ENCODE assay signal across 26 cellular contexts in genomic region chr17:80012751-80013741, GRCh38. TPM values are rescaled to one million over a fixed set of nuclear protein-coding genes. Genes with fewer than 3 reads are reported as not detected.
DNase-seq lines count a peak whose midpoint lies in the region; ATAC-seq, FAIRE-seq and TF ChIP-seq lines count a peak whose summit lies in the region.
"Had no signal": no experiment of that assay in that cellular context is flagged by ENCODE, and none has a peak within 500 bp of the region (broad histone marks: within the 10 kb centered on the region; RNA-seq: fewer than 3 reads in every experiment).

No MANE protein-coding gene starts in this region.

- no peak overlapping the region for H3K14ac ChIP-seq in IMR-90 (replicated peaks; ENCODE audit: low read depth, low read length)

- H3K36me3 ChIP-seq in IMR-90 (ENCODE audit: control insufficient read depth, insufficient read depth, low read length), result peaks cover 13% of the 10 kb centered on the region
- H3K36me3 ChIP-seq in HepG2 (replicated peaks in 1 of 2; ENCODE audit: control insufficient read depth in 1 of 2, insufficient read depth in 2 of 2, low read length in 2 of 2), result peaks cover 12 to 28% of the 10 kb centered on the region in 2 experiments
- H3K36me3 ChIP-seq in osteoblast (ENCODE audit: insufficient read depth, low read length), result peaks cover 7% of the 10 kb centered on the region
- H3K36me3 ChIP-seq in CD8-positive, alpha-beta T cell (ENCODE audit: insufficient read depth, low read length), result no peaks in the 10 kb centered on the region

- in situ Hi-C loops in IMR-90 (cut with MboI; ENCODE audit: low sequenced_read_pairs) (no loop called here), HepG2 (cut with HindIII; ENCODE audit: extremely low pct_ligation_motif_present, low pct_unique_long_range_greater_than_20kb) (no loop called here)

- H3K79me1 ChIP-seq in IMR-90 (ENCODE audit: low read depth in 1 of 2, low read length in 2 of 2), result peaks cover 7 to 37% of the 10 kb centered on the region in 2 experiments; a peak in 3 of 4 replicates

- no peak overlapping the region for H3K4me3 ChIP-seq in IMR-90 (ENCODE audit: insufficient read depth, low read depth, low read length)
- no peak overlapping the region for H3K4me3 ChIP-seq in HepG2 (replicated peaks in 1 of 3; ENCODE audit: insufficient read depth in 1 of 3, low read depth in 2 of 3, low read length in 3 of 3)
- no peak overlapping the region for H3K4me3 ChIP-seq in osteoblast (ENCODE audit: insufficient read depth, low read length)
- no peak overlapping the region for H3K4me3 ChIP-seq in CD8-positive, alpha-beta T cell (ENCODE audit: low read depth, low read length)
- H3K4me3 ChIP-seq: K562, MG63 had no signal

- H3K9ac ChIP-seq in IMR-90 (ENCODE audit: low read depth, low read length) (no peak overlapping the region), HepG2 (ENCODE audit: insufficient read depth, low read depth, low read length) (no peak overlapping the region)

- H3K4me1 ChIP-seq in IMR-90 (ENCODE audit: control insufficient read depth, insufficient read depth, low read length) (no peaks in the 10 kb centered on the region; the same call in 1 of the 2 replicates), HepG2 (ENCODE audit: insufficient read depth, low read length) (peaks cover 23% of the 10 kb centered on the region), osteoblast (ENCODE audit: insufficient read depth, low read length) (peaks cover 4% of the 10 kb centered on the region)
- H3K4me1 ChIP-seq in CD8-positive, alpha-beta T cell (ENCODE audit: insufficient read depth, low read length), result peaks cover 4% of the 10 kb centered on the region

- BruUV-seq in IMR-90 (replicated peaks; lab: Mats Ljungman, UMichigan) (no TSS peak), HepG2 (replicated peaks; lab: Mats Ljungman, UMichigan) (no TSS peak)

- dilution Hi-C loops in IMR-90 (cut with HindIII; ENCODE audit: low sequenced_read_pairs, unreplicated experiment), result no loop called here

- no peak overlapping the region for H2BK20ac ChIP-seq in IMR-90 (ENCODE audit: low read depth, low read length)

- H3K27ac ChIP-seq in IMR-90 (ENCODE audit: insufficient read depth, low read length) (no peak overlapping the region), HepG2 (ENCODE audit: extremely low read length, insufficient read depth, low read length) (no peak overlapping the region), osteoblast (ENCODE audit: low read depth, low read length) (no peak overlapping the region)
- H3K27ac ChIP-seq in CD8-positive, alpha-beta T cell (ENCODE audit: low read depth, low read length), result no peak overlapping the region

- H3K9me3 ChIP-seq in IMR-90 (ENCODE audit: control insufficient read depth, insufficient read depth, low read length) (peaks cover 2% of the 10 kb centered on the region; the same call in 1 of the 2 replicates), HepG2 (ENCODE audit: low read length) (no peaks in the 10 kb centered on the region), osteoblast (ENCODE audit: low read depth, low read length) (no peaks in the 10 kb centered on the region)
- H3K9me3 ChIP-seq in CD8-positive, alpha-beta T cell (ENCODE audit: low read length), result no peaks in the 10 kb centered on the region
- H3K9me3 ChIP-seq: MG63 had no signal

- no peak for TF ChIP-seq CTCF in IMR-90 (conservative IDR thresholded peaks at IDR 0.05; ENCODE audit: low read depth, low read length)
- TF ChIP-seq CTCF in HepG2 (CRISPR knock-in tag; IDR thresholded peaks at IDR 0.05), result no peak
- no peak for TF ChIP-seq CTCF in osteoblast (IDR thresholded peaks at IDR 0.05; ENCODE audit: extremely low read depth, low read depth, low read length)
- TF ChIP-seq CTCF in CD8-positive, alpha-beta T cell (IDR thresholded peaks at IDR 0.05), result no peak

- TF ChIP-seq RAD21 in IMR-90 (IDR thresholded peaks at IDR 0.05; ENCODE audit: low read length) (no peak), HepG2 (CRISPR knock-in tag; IDR thresholded peaks at IDR 0.05) (no peak)

- peaks cover 2% of the 10 kb centered on the region for H3K79me2 ChIP-seq in HepG2 (ENCODE audit: insufficient read depth, low read length)
- peaks cover 16% of the 10 kb centered on the region for H3K79me2 ChIP-seq in osteoblast (ENCODE audit: insufficient read depth, low read length)

- H3K4ac ChIP-seq in IMR-90 (ENCODE audit: low read depth, low read length), result no peak overlapping the region

- intact Hi-C loops in IMR-90 (cut with micrococcal nuclease), result no loop called here
- intact Hi-C loops in HepG2 (cut with micrococcal nuclease; ENCODE audit: unreplicated experiment), result no loop called here
- intact Hi-C loops in head of caudate nucleus (cut with DNase I), result no loop called here
- intact Hi-C loops in CD8-positive, alpha-beta T cell (cut with DNase I, micrococcal nuclease), result no loop called here

- TF ChIP-seq EP300 in HepG2 (IDR thresholded peaks at IDR 0.05; ENCODE audit: low read depth in 2 of 2, low read length in 2 of 2), result no peak
- TF ChIP-seq EP300 in HepG2 (CRISPR knock-in tag; IDR thresholded peaks at IDR 0.05; ENCODE audit: borderline replicate concordance), result no peak

- no peak overlapping the region for H2BK5ac ChIP-seq in IMR-90 (ENCODE audit: low read depth, low read length, poor library complexity, severe bottlenecking)

- H2AFZ ChIP-seq in IMR-90 (replicated peaks; ENCODE audit: low read length, poor library complexity), result peak overlapping the region; percentile 14
- H2AFZ ChIP-seq in HepG2 (ENCODE audit: low read length), result no peak overlapping the region
- H2AFZ ChIP-seq in osteoblast (ENCODE audit: low read length), result no peak overlapping the region

- no peak overlapping the region for H2AK9ac ChIP-seq in IMR-90 (replicated peaks; ENCODE audit: low read depth, low read length, poor library complexity)

- peak; percentile 62 for DNase-seq in ELF-1 (ENCODE audit: low read depth, low spot score)
- DNase-seq in IMR-90, result no peak
- DNase-seq in HepG2 (ENCODE audit: low spot score), result no peak
- DNase-seq in osteoblast (ENCODE audit: insufficient read length, low spot score, missing footprints), result peak; percentile 69
- no peak for DNase-seq in head of caudate nucleus
- DNase-seq in CD8-positive, alpha-beta T cell, result no peak
- DNase-seq in kidney tubule cell (ENCODE audit: low spot score), result no peak
- DNase-seq: AML-193; C1 segment of cervical spinal cord; Calu3; CD8-positive, alpha-beta memory T cell; DMS153; GOT3; MG63; NCI-H1048; NCI-H1436; NCI-H187 treated with DMSO at 0.1 percent for 48 hours; NCI-H2107; NCI-H510A; NCI-H748 treated with DMSO at 0.1 percent for 48 hours had no signal

- no peak overlapping the region for H3K18ac ChIP-seq in IMR-90 (ENCODE audit: low read depth, low read length)

- H4K8ac ChIP-seq in IMR-90 (ENCODE audit: low read depth in 2 of 2, low read length in 2 of 2), result no peak overlapping the region

- H4K91ac ChIP-seq in IMR-90 (ENCODE audit: insufficient read depth, low read depth, low read length), result no peak overlapping the region

- H2BK120ac ChIP-seq in IMR-90 (ENCODE audit: low read depth, low read length), result no peak overlapping the region

- H4K20me1 ChIP-seq in IMR-90 (ENCODE audit: insufficient read depth, low read length) (peaks cover 16% of the 10 kb centered on the region), HepG2 (ENCODE audit: insufficient read depth, low read length) (no peaks in the 10 kb centered on the region), osteoblast (ENCODE audit: insufficient read depth, low read length) (peaks cover 16% of the 10 kb centered on the region)

- no peak overlapping the region for H3K4me2 ChIP-seq in IMR-90 (ENCODE audit: low read depth, low read length)
- no peak overlapping the region for H3K4me2 ChIP-seq in HepG2 (ENCODE audit: low read depth, low read length)
- no peak overlapping the region for H3K4me2 ChIP-seq in osteoblast (ENCODE audit: insufficient read depth, low read length)

- H3K4me1 Mint-ChIP-seq in CD8-positive, alpha-beta T cell (ENCODE audit: low read depth), result peaks cover 5% of the 10 kb centered on the region

- no peaks in the 10 kb centered on the region for H3K27me3 Mint-ChIP-seq in CD8-positive, alpha-beta T cell (ENCODE audit: low read depth)
- H3K27me3 Mint-ChIP-seq: CD8-positive, alpha-beta memory T cell had no signal

- no peak for ATAC-seq in IMR-90 (ENCODE audit: low read depth)
- no peak for ATAC-seq in HepG2
- ATAC-seq in CD8-positive, alpha-beta T cell, result no peak
- ATAC-seq in HG03469 (IDR thresholded peaks at IDR 0.05; ENCODE audit: unreplicated experiment), result no peak
- ATAC-seq: HCT116, K562, Panc1 had no signal

- no peaks in the 10 kb centered on the region for H3K36me3 Mint-ChIP-seq in CD8-positive, alpha-beta T cell

- H3K27me3 ChIP-seq in IMR-90 (ENCODE audit: control insufficient read depth, insufficient read depth, low read length) (no peaks in the 10 kb centered on the region), HepG2 (ENCODE audit: control insufficient read depth in 1 of 2, insufficient read depth in 2 of 2, low read length in 2 of 2) (no peaks in the 10 kb centered on the region), osteoblast (ENCODE audit: insufficient read depth, low read length) (no peaks in the 10 kb centered on the region)
- H3K27me3 ChIP-seq in CD8-positive, alpha-beta T cell (ENCODE audit: insufficient read depth, low read length), result no peaks in the 10 kb centered on the region
- H3K27me3 ChIP-seq: MG63 had no signal

- FAIRE-seq in HepG2 (lab: Jason Lieb, UNC), result no peak
- FAIRE-seq: G401.6, GM12892, K562 had no signal

- no peak overlapping the region for H3K56ac ChIP-seq in IMR-90 (ENCODE audit: extremely low read depth, insufficient read depth, low read length)

- H3K4me3 Mint-ChIP-seq in CD8-positive, alpha-beta T cell, result no peak overlapping the region
- H3K4me3 Mint-ChIP-seq: CD8-positive, alpha-beta memory T cell had no signal

- 91% methylated on average over 11 of the region's 33 CpGs; no CpG with 5 or more reads in 1 of the 2 experiments for WGBS in IMR-90 (ENCODE audit: extremely low coverage in 2 of 2, insufficient read length in 1 of 2), 2 experiments
- 97% methylated on average over 31 of the region's 33 CpGs for WGBS in HepG2 (ENCODE audit: low lambda C conversion rate)

- POLR2A ChIA-PET in IMR-90 (lab: Charles Lee; ENCODE audit: unreplicated experiment) (no interaction called here), HepG2 (lab: Yijun Ruan, JAX) (interaction anchor here (1.6 kb wide), 1 partner anchor 19 kb away, joined by 3 read pairs; no protein-coding TSS in a partner anchor)
- POLR2A ChIA-PET in CD8-positive, alpha-beta T cell (lab: Charles Lee), result interaction anchor here (0.6 kb wide), 1 partner anchor 108 kb away, joined by 3 read pairs; no protein-coding TSS in a partner anchor

- CTCF ChIA-PET in IMR-90 (lab: Yijun Ruan, JAX) (no interaction called here), HepG2 (lab: Yijun Ruan, JAX; ENCODE audit: low intra/inter-chr PET ratio, low total read pairs) (no interaction called here)
- CTCF ChIA-PET in CD8-positive, alpha-beta T cell (lab: Charles Lee), result no interaction called here

- no peak overlapping the region for H2AK5ac ChIP-seq in IMR-90 (ENCODE audit: low read depth, low read length)

- no peaks in the 10 kb centered on the region for H3K9me1 ChIP-seq in IMR-90 (ENCODE audit: insufficient read depth, low read length)

- H3K9me3 Mint-ChIP-seq in CD8-positive, alpha-beta T cell, result no peaks in the 10 kb centered on the region
- H3K9me3 Mint-ChIP-seq: CD8-positive, alpha-beta memory T cell had no signal

- H3K23ac ChIP-seq in IMR-90 (ENCODE audit: low read depth, low read length), result no peak overlapping the region

- no peak overlapping the region for H2BK15ac ChIP-seq in IMR-90 (ENCODE audit: low read depth, low read length)

- H3K27ac Mint-ChIP-seq in CD8-positive, alpha-beta T cell, result no peak overlapping the region
- H3K27ac Mint-ChIP-seq: CD8-positive, alpha-beta memory T cell had no signal

- no peak for TF ChIP-seq POLR2A in IMR-90 (IDR thresholded peaks at IDR 0.05; ENCODE audit: low read depth, low read length)
- no peak for TF ChIP-seq POLR2A in HepG2 (IDR thresholded peaks at IDR 0.05; ENCODE audit: insufficient read depth in 1 of 2, low read depth in 2 of 2, low read length in 2 of 2)

- H4K5ac ChIP-seq in IMR-90 (ENCODE audit: low read depth, low read length), result no peak overlapping the region

RNA-seq across cellular contexts. Expression of gene TBC1D16, which starts 22.6 kb away (rescaled TPM):
- total RNA-seq in IMR-90 (2012; rRNA removed) (14.4 and 16.7 TPM in 2 replicates), HepG2 (2016; rRNA removed; fragmentation: Illumina TruSeq; extraction: Trizol) (24.7 and 24.9 TPM in 2 replicates), osteoblast (63.1 and 68.8 TPM in 2 replicates)
- polyA plus RNA-seq in IMR-90 (2012; rRNA removed) (9.2 and 10.1 TPM in 2 replicates), HepG2 (2011; rRNA removed) (14.9 and 18.6 TPM in 2 replicates)
- 6.3 and 8.7 TPM in 2 replicates for polyA plus RNA-seq in IMR-90 (2012; cell fraction: cytosol; rRNA removed)
- polyA plus RNA-seq in IMR-90 (2012; cell fraction: nucleus; rRNA removed; ENCODE audit: low replicate concordance), result 14.0 and 18.3 TPM in 2 replicates
- total RNA-seq in HepG2 (2016; cell fraction: cytosol; rRNA removed; fragmentation: Illumina TruSeq; extraction: Trizol; ENCODE audit: low read depth), result 4.0 and 5.5 TPM in 2 replicates
- total RNA-seq in HepG2 (2016; cell fraction: insoluble cytoplasmic fraction; rRNA removed; fragmentation: Illumina TruSeq; extraction: Trizol), result 22.2 and 25.3 TPM in 2 replicates
- total RNA-seq in HepG2 (2016; cell fraction: membrane; rRNA removed; fragmentation: Illumina TruSeq; extraction: Trizol), result 15.6 and 15.7 TPM in 2 replicates
- 18.9 and 20.0 TPM in 2 replicates for total RNA-seq in HepG2 (2016; cell fraction: nucleus; rRNA removed; fragmentation: Illumina TruSeq; extraction: Trizol)
- 10.0 and 12.5 TPM in 2 replicates for polyA plus RNA-seq in HepG2 (2011; cell fraction: cytosol; rRNA removed)
- polyA plus RNA-seq in HepG2 (2011; cell fraction: nucleus; rRNA removed), result 35.5 and 43.5 TPM in 2 replicates
- polyA plus RNA-seq in HepG2 (2012), result 20.5 and 25.8 TPM in 2 replicates
- 3.1 and 3.8 TPM in 2 replicates for polyA plus RNA-seq in HepG2 (2016; cell fraction: cytosol; fragmentation: Illumina TruSeq; extraction: Trizol; ENCODE audit: low read depth)
- polyA plus RNA-seq in HepG2 (2016; cell fraction: insoluble cytoplasmic fraction; fragmentation: Illumina TruSeq; extraction: Trizol; ENCODE audit: low read depth), result 10.7 and 16.1 TPM in 2 replicates
- polyA plus RNA-seq in HepG2 (2016; cell fraction: membrane; fragmentation: Illumina TruSeq; extraction: Trizol; ENCODE audit: low read depth), result 8.3 and 8.6 TPM in 2 replicates
- 19.8 and 20.3 TPM in 2 replicates for polyA plus RNA-seq in HepG2 (2016; cell fraction: nucleus; fragmentation: Illumina TruSeq; extraction: Trizol; ENCODE audit: insufficient read depth, low read depth)
- polyA minus RNA-seq in HepG2 (2011; rRNA and poly(A)+ RNA removed; ENCODE audit: low replicate concordance), result 7.0 and 54.0 TPM in 2 replicates
- 16.7 and 20.3 TPM in 2 replicates for polyA minus RNA-seq in HepG2 (2011; cell fraction: cytosol; rRNA and poly(A)+ RNA removed)
- polyA minus RNA-seq in HepG2 (2011; cell fraction: nucleus; rRNA and poly(A)+ RNA removed), result 27.6 and 28.5 TPM in 2 replicates
- 1 to 10 TPM; 2.2 to 2.5 TPM for total RNA-seq in CD8-positive, alpha-beta T cell

RNA-seq across cellular contexts. Expression of gene CCDC40, which starts 23.4 kb away (rescaled TPM):
- 0.90 and 1.9 TPM in 2 replicates for total RNA-seq in IMR-90 (2012; rRNA removed)
- polyA plus RNA-seq in IMR-90 (2012; rRNA removed), result 3.8 and 4.7 TPM in 2 replicates
- polyA plus RNA-seq in IMR-90 (2012; cell fraction: cytosol; rRNA removed), result 1.2 and 1.6 TPM in 2 replicates
- 17.9 and 21.8 TPM in 2 replicates for polyA plus RNA-seq in IMR-90 (2012; cell fraction: nucleus; rRNA removed; ENCODE audit: low replicate concordance)
- total RNA-seq in HepG2 (2016; rRNA removed; fragmentation: Illumina TruSeq; extraction: Trizol), result 3.8 and 5.5 TPM in 2 replicates
- total RNA-seq in HepG2 (2016; cell fraction: cytosol; rRNA removed; fragmentation: Illumina TruSeq; extraction: Trizol; ENCODE audit: low read depth), result 46.8 and 47.3 TPM in 2 replicates
- 2.3 and 7.7 TPM in 2 replicates for total RNA-seq in HepG2 (2016; cell fraction: insoluble cytoplasmic fraction; rRNA removed; fragmentation: Illumina TruSeq; extraction: Trizol)
- 11.8 and 13.0 TPM in 2 replicates for total RNA-seq in HepG2 (2016; cell fraction: membrane; rRNA removed; fragmentation: Illumina TruSeq; extraction: Trizol)
- total RNA-seq in HepG2 (2016; cell fraction: nucleus; rRNA removed; fragmentation: Illumina TruSeq; extraction: Trizol), result 6.5 and 8.4 TPM in 2 replicates
- 4.1 and 4.8 TPM in 2 replicates for polyA plus RNA-seq in HepG2 (2011; rRNA removed)
- polyA plus RNA-seq in HepG2 (2011; cell fraction: cytosol; rRNA removed), result 1.4 TPM in 2 replicates
- polyA plus RNA-seq in HepG2 (2011; cell fraction: nucleus; rRNA removed), result 17.6 and 21.2 TPM in 2 replicates
- 2.2 and 4.3 TPM in 2 replicates for polyA plus RNA-seq in HepG2 (2012)
- 0.32 and 0.43 TPM in 2 replicates for polyA plus RNA-seq in HepG2 (2016; cell fraction: cytosol; fragmentation: Illumina TruSeq; extraction: Trizol; ENCODE audit: low read depth)
- polyA plus RNA-seq in HepG2 (2016; cell fraction: insoluble cytoplasmic fraction; fragmentation: Illumina TruSeq; extraction: Trizol; ENCODE audit: low read depth), result 2.2 and 2.4 TPM in 2 replicates
- 0.74 and 0.84 TPM in 2 replicates for polyA plus RNA-seq in HepG2 (2016; cell fraction: membrane; fragmentation: Illumina TruSeq; extraction: Trizol; ENCODE audit: low read depth)
- 19.3 and 21.2 TPM in 2 replicates for polyA plus RNA-seq in HepG2 (2016; cell fraction: nucleus; fragmentation: Illumina TruSeq; extraction: Trizol; ENCODE audit: insufficient read depth, low read depth)
- 3.0 and 3.8 TPM in 2 replicates for polyA minus RNA-seq in HepG2 (2011; rRNA and poly(A)+ RNA removed; ENCODE audit: low replicate concordance)
- 1.8 and 4.1 TPM in 2 replicates for polyA minus RNA-seq in HepG2 (2011; cell fraction: cytosol; rRNA and poly(A)+ RNA removed)
- 7.0 and 8.0 TPM in 2 replicates for polyA minus RNA-seq in HepG2 (2011; cell fraction: nucleus; rRNA and poly(A)+ RNA removed)
- total RNA-seq in osteoblast, result 8.3 and 11.8 TPM in 2 replicates
- total RNA-seq in CD8-positive, alpha-beta T cell, result 1 to 10 TPM; 1.0 to 1.2 TPM
- polyA plus RNA-seq: CD8-positive, alpha-beta memory T cell had no signal

Comparison
In these comparisons a context has a peak if more than half of its experiments do, and no peak if none do; other contexts are left out.
1. DNase-seq: peak in ELF-1 (single experiment) and osteoblast (single experiment); none in IMR-90 (single experiment), HepG2 (single experiment), head of caudate nucleus (0 of 42), CD8-positive, alpha-beta T cell (0 of 7) and kidney tubule cell (single experiment).